12 cellular contexts compared by ENCODE assay signal in genomic region chr11:128728767-128729587, GRCh38. TPM values are rescaled to one million over a fixed set of nuclear protein-coding genes. Genes with fewer than 3 reads are reported as not detected.
DNase-seq lines count a peak whose midpoint lies in the region; ATAC-seq, FAIRE-seq and TF ChIP-seq lines count a peak whose summit lies in the region.
"Had no signal": no experiment of that assay in that cellular context is flagged by ENCODE, and none has a peak within 500 bp of the region (broad histone marks: within the 10 kb centered on the region; RNA-seq: fewer than 3 reads in every experiment).

No MANE protein-coding gene starts in this region.

- 79 to 83% methylated on average over 13 of the region's 13 CpGs for WGBS in tibial nerve, 2 donors

- H3K36me3 Mint-ChIP-seq in CD14-positive monocyte: peaks cover 37 to 40% of the 10 kb centered on the region in 2 donors
- H3K36me3 Mint-ChIP-seq in activated CD8-positive, alpha-beta T cell treated with anti-CD3 and anti-CD28 coated beads for 36 hours (ENCODE audit: low read depth): peaks cover 14% of the 10 kb centered on the region
- H3K36me3 Mint-ChIP-seq: WTC11 had no signal

- ATAC-seq in activated CD8-positive, alpha-beta T cell treated with anti-CD3 and anti-CD28 coated beads for 36 hours: peak; percentile 21
- ATAC-seq in lower lobe of right lung (no peak), GM18868 (IDR thresholded peaks at IDR 0.05; ENCODE audit: unreplicated experiment) (no peak)
- ATAC-seq: Panc1 had no signal

- H3K27me3 Mint-ChIP-seq in CD14-positive monocyte (ENCODE audit: low read depth in 3 of 3): peaks cover 0 to 9% (median 0%) of the 10 kb centered on the region in 3 donors
- no peaks in the 10 kb centered on the region for H3K27me3 Mint-ChIP-seq in activated CD8-positive, alpha-beta T cell treated with anti-CD3 and anti-CD28 coated beads for 36 hours

- H3K4me1 ChIP-seq in lower lobe of right lung (peaks cover 97% of the 10 kb centered on the region), tibial nerve (peaks cover 0 to 55% (median 22%) of the 10 kb centered on the region in 4 donors)
- H3K4me1 ChIP-seq: ascending aorta had no signal

- FAIRE-seq in GM19239 (lab: Jason Lieb, UNC): peak; percentile 94

- peak overlapping the region; percentile 61 to 82 for H3K4me3 Mint-ChIP-seq in CD14-positive monocyte
- peak overlapping the region; percentile 33 for H3K4me3 Mint-ChIP-seq in activated CD8-positive, alpha-beta T cell treated with anti-CD3 and anti-CD28 coated beads for 36 hours
- H3K4me3 Mint-ChIP-seq: WTC11 had no signal

- no peak for TF ChIP-seq POLR2A in tibial nerve (IDR thresholded peaks at IDR 0.05)

- no peaks in the 10 kb centered on the region for H3K9me3 Mint-ChIP-seq in CD14-positive monocyte
- no peaks in the 10 kb centered on the region for H3K9me3 Mint-ChIP-seq in activated CD8-positive, alpha-beta T cell treated with anti-CD3 and anti-CD28 coated beads for 36 hours
- H3K9me3 Mint-ChIP-seq: WTC11 had no signal

- H3K4me1 Mint-ChIP-seq in CD14-positive monocyte: peaks cover 99% of the 10 kb centered on the region
- peaks cover 95% of the 10 kb centered on the region for H3K4me1 Mint-ChIP-seq in activated CD8-positive, alpha-beta T cell treated with anti-CD3 and anti-CD28 coated beads for 36 hours (ENCODE audit: low read depth)

- POLR2A ChIA-PET in activated CD8-positive, alpha-beta T cell treated with anti-CD3 and anti-CD28 coated beads for 36 hours (lab: Charles Lee): interaction anchor here (0.7 to 3.8 kb wide), 6 partner anchors 11 to 385 kb away, joined by 3 to 15 read pairs (median 6); no protein-coding TSS in a partner anchor

- CTCF ChIA-PET in activated CD8-positive, alpha-beta T cell treated with anti-CD3 and anti-CD28 coated beads for 36 hours (lab: Charles Lee): interaction anchor here (1.0 to 2.4 kb wide), 7 partner anchors 8 to 28 kb away, joined by 3 to 12 read pairs (median 3); no protein-coding TSS in a partner anchor

- TF ChIP-seq EP300 in tibial nerve (IDR thresholded peaks at IDR 0.05): peak in 1 of 2 donors; percentile 19

- no peak overlapping the region for H3K4me3 ChIP-seq in lower lobe of right lung
- no peak overlapping the region for H3K4me3 ChIP-seq in tibial nerve
- H3K4me3 ChIP-seq: ascending aorta had no signal

- H3K27me3 ChIP-seq in lower lobe of right lung (ENCODE audit: low read depth): no peaks in the 10 kb centered on the region
- H3K27me3 ChIP-seq in tibial nerve: no peaks in the 10 kb centered on the region
- H3K27me3 ChIP-seq: ascending aorta had no signal

- H3K27ac Mint-ChIP-seq in CD14-positive monocyte: peak overlapping the region; percentile 94 to 99 (median 96)
- H3K27ac Mint-ChIP-seq in activated CD8-positive, alpha-beta T cell treated with anti-CD3 and anti-CD28 coated beads for 36 hours: peak overlapping the region; percentile 48
- H3K27ac Mint-ChIP-seq: WTC11 had no signal

- H3K36me3 ChIP-seq in lower lobe of right lung (no peaks in the 10 kb centered on the region), tibial nerve (no peaks in the 10 kb centered on the region)
- H3K36me3 ChIP-seq: ascending aorta had no signal

- peak; percentile 55 for DNase-seq in CD14-positive monocyte (ENCODE audit: low spot score)
- no peak for DNase-seq in GM19239 (ENCODE audit: insufficient read length, low spot score)
- DNase-seq in activated CD8-positive, alpha-beta T cell treated with anti-CD3 and anti-CD28 coated beads for 36 hours: peak; percentile 36
- DNase-seq in lower lobe of right lung: no peak
- DNase-seq in DMS53 (lab: John Stamatoyannopoulos, UW): no peak
- DNase-seq in tibial nerve (ENCODE audit: low spot score in 2 of 2): no peak
- DNase-seq in NCI-H526 (lab: John Stamatoyannopoulos, UW): no peak
- DNase-seq: NCI-H1436 treated with DMSO at 0.1 percent for 48 hours had no signal

- TF ChIP-seq CTCF in CD14-positive monocyte (IDR thresholded peaks at IDR 0.05) (no peak), lower lobe of right lung (IDR thresholded peaks at IDR 0.05) (no peak), tibial nerve (IDR thresholded peaks at IDR 0.05) (no peak)
- no peak for TF ChIP-seq CTCF in activated CD8-positive, alpha-beta T cell treated with anti-CD3 and anti-CD28 coated beads for 36 hours (IDR thresholded peaks at IDR 0.05)

- intact Hi-C loops in CD14-positive monocyte (cut with micrococcal nuclease) (loop anchor here (5.0 to 10.0 kb wide), 2 partner anchors 37 to 144 kb away; partner anchors contain the start of genes ETS1 (in 1 of the 2) and FLI1 (in 1 of the 2)), lower lobe of right lung (cut with DNase I) (no loop called here)
- intact Hi-C loops in activated CD8-positive, alpha-beta T cell treated with anti-CD3 and anti-CD28 coated beads for 36 hours (cut with micrococcal nuclease): no loop called here

- H3K9me3 ChIP-seq in lower lobe of right lung (no peaks in the 10 kb centered on the region), tibial nerve (no peaks in the 10 kb centered on the region)
- H3K9me3 ChIP-seq: ascending aorta had no signal

- peak overlapping the region; percentile 66 for H3K27ac ChIP-seq in lower lobe of right lung
- peak overlapping the region in 1 of 4 donors; percentile 55 for H3K27ac ChIP-seq in tibial nerve
- H3K27ac ChIP-seq: ascending aorta had no signal

RNA-seq across cellular contexts. Expression of gene FLI1, which starts 35.1 kb away (rescaled TPM):
- polyA plus RNA-seq in CD14-positive monocyte: 10 to 100 TPM; 42.4 to 64.5 TPM
- total RNA-seq in activated CD8-positive, alpha-beta T cell treated with anti-CD3 and anti-CD28 coated beads for 36 hours: 10 to 100 TPM; 43.8 to 47.8 TPM
- total RNA-seq in lower lobe of right lung (64.2 TPM), tibial nerve (10 to 100 TPM; 21.3 to 57.9 (median 52.6) TPM)

Comparison
In these comparisons a context has a peak if more than half of its experiments do, and no peak if none do; other contexts are left out.
1. DNase-seq: peak in CD14-positive monocyte (single experiment) and activated CD8-positive, alpha-beta T cell treated with anti-CD3 and anti-CD28 coated beads for 36 hours (single experiment); none in GM19239 (single experiment), lower lobe of right lung (single experiment), DMS53 (single experiment), tibial nerve (0 of 2) and NCI-H526 (0 of 2).
2. intact Hi-C loops: an anchor here in CD14-positive monocyte (5.0 to 10.0 kb wide); none called in activated CD8-positive, alpha-beta T cell treated with anti-CD3 and anti-CD28 coated beads for 36 hours and lower lobe of right lung.